ENCODE assay signal across 29 cellular contexts in genomic region chr14:52142504-52142903, GRCh38.
"Had no signal": no experiment of that assay in that cellular context is flagged by ENCODE, and none has a peak within 500 bp of the region (broad histone marks: within the 10 kb centered on the region; RNA-seq: fewer than 3 reads in every experiment).

No MANE protein-coding gene starts in this region.

- H3K4me3 ChIP-seq: psoas muscle, skin epidermis, smooth muscle cell, spleen, suprapubic skin, testis, tibial artery, transverse colon, upper lobe of right lung, vagina had no signal

- H3K36me3 ChIP-seq: neutrophil, spleen, suprapubic skin, tibial artery, transverse colon, upper lobe of right lung, vagina had no signal

- H3K4me1 ChIP-seq: parathyroid adenoma, psoas muscle, spleen, suprapubic skin, testis, tibial artery, transverse colon, upper lobe of right lung, vagina had no signal

- H2AFZ ChIP-seq: parathyroid adenoma had no signal

- H3K27me3 ChIP-seq: spleen, suprapubic skin, testis, tibial artery, transverse colon, upper lobe of right lung, vagina had no signal

- DNase-seq: naive thymus-derived CD8-positive, alpha-beta T cell; nephron progenitor cell; nucleus accumbens; posterior cingulate gyrus; psoas muscle; right cardiac atrium; spleen; stimulated activated CD4-positive, alpha-beta T cell treated with anti-CD3 and anti-CD28 coated beads, Interleukin-12 subunit alpha, Interleukin-12 subunit beta, amount 100 ng/mL, for 4 hours; stimulated activated CD4-positive, alpha-beta T cell treated with anti-CD3 and anti-CD28 coated beads, Interleukin-1b, Interleukin-23, amount 100 ng/mL, for 48 hours; stimulated activated CD4-positive, alpha-beta T cell treated with anti-CD3 and anti-CD28 coated beads, Interleukin-4, amount 100 ng/mL, for 1 hour; stimulated activated CD4-positive, alpha-beta T cell treated with anti-CD3 and anti-CD28 coated beads, Interleukin-4, amount 100 ng/mL, for 4 hours; stimulated activated CD8-positive, alpha-beta memory T cell treated with anti-CD3 and anti-CD28 coated beads, Interleukin-4, amount 100 ng/mL, for 48 hours; stimulated activated naive CD4-positive, alpha-beta T cell; stimulated activated naive CD8-positive, alpha-beta T cell treated with anti-CD3 and anti-CD28 coated beads, Interleukin-15, amount 100 ng/mL, for 72 hours; stimulated activated naive CD8-positive, alpha-beta T cell treated with anti-CD3 and anti-CD28 coated beads, Interleukin-15, Interleukin-2, amounts not matched to agents 100 U/mL and 50 U/mL, for 24 hours; substantia nigra; testis; tibial artery; transverse colon; upper lobe of right lung had no signal

- H3K4me2 ChIP-seq: smooth muscle cell had no signal

- ATAC-seq: naive thymus-derived CD8-positive, alpha-beta T cell; natural killer cell treated with Interleukin-12 subunit alpha and Interleukin-12 subunit beta and Interleukin-15 and Interleukin-18, amount 100 ng/mL, for 72 hours; psoas muscle; right cardiac atrium; sciatic nerve; stimulated activated memory B cell treated with anti-CD40 and anti-IgM and Interleukin-4, amounts not matched to agents 10 μg/mL and 1 μg/mL and 100 μg/mL, for 72 hours; stimulated activated naive CD8-positive, alpha-beta T cell treated with anti-CD3 and anti-CD28 coated beads, Interleukin-15, amount 100 ng/mL, for 72 hours; stimulated activated naive CD8-positive, alpha-beta T cell treated with anti-CD3 and anti-CD28 coated beads, Interleukin-15, Interleukin-2, amounts not matched to agents 100 U/mL and 50 U/mL, for 24 hours; upper lobe of right lung had no signal

- H3K9ac ChIP-seq: parathyroid adenoma had no signal

- H3K79me2 ChIP-seq: parathyroid adenoma had no signal

- H3K9me3 ChIP-seq: neutrophil, psoas muscle, suprapubic skin, testis, tibial artery, transverse colon, upper lobe of right lung, vagina had no signal

- H3K27ac ChIP-seq: neutrophil, parathyroid adenoma, psoas muscle, skin epidermis, spleen, suprapubic skin, testis, tibial artery, transverse colon, upper lobe of right lung, vagina had no signal
